Comparison of ENCODE assay signal across 14 cellular contexts in genomic region chr22:40665312-40665711, GRCh38. TPM values are rescaled to one million over a fixed set of nuclear protein-coding genes. Genes with fewer than 3 reads are reported as not detected.
DNase-seq lines count a peak whose midpoint lies in the region; ATAC-seq and TF ChIP-seq lines count a peak whose summit lies in the region.
"Had no signal": no experiment of that assay in that cellular context is flagged by ENCODE, and none has a peak within 500 bp of the region (broad histone marks: within the 10 kb centered on the region; RNA-seq: fewer than 3 reads in every experiment).

No MANE protein-coding gene starts in this region.

- peaks cover 22% of the 10 kb centered on the region for H3F3A ChIP-seq in PC-9 (ENCODE audit: insufficient read depth, low read depth)

- H3K4ac ChIP-seq in IMR-90 (ENCODE audit: low read depth, low read length): peak overlapping the region; percentile 14; the same call in 1 of the 2 replicates

- no peaks in the 10 kb centered on the region for H3K9me3 ChIP-seq in IMR-90 (ENCODE audit: control insufficient read depth, insufficient read depth, low read length)
- no peaks in the 10 kb centered on the region for H3K9me3 ChIP-seq in esophagus squamous epithelium
- H3K9me3 ChIP-seq in PC-9 (ENCODE audit: insufficient read depth, low read depth): 0 out of 2 replicates have a peak, but pooled peaks cover 7% of the 10 kb centered on the region

- in situ Hi-C loops in IMR-90 (cut with MboI; ENCODE audit: low sequenced_read_pairs): no loop called here

- H3K4me1 ChIP-seq in IMR-90 (ENCODE audit: control insufficient read depth, insufficient read depth, low read length) (peaks cover 17% of the 10 kb centered on the region), esophagus squamous epithelium (peaks cover 0 to 51% (median 21%) of the 10 kb centered on the region in 3 donors), PC-9 (replicated peaks; ENCODE audit: insufficient read depth) (peaks cover 11% of the 10 kb centered on the region)

- H4K20me1 ChIP-seq in IMR-90 (ENCODE audit: insufficient read depth, low read length) (no peaks in the 10 kb centered on the region), PC-9 (ENCODE audit: insufficient read depth) (no peaks in the 10 kb centered on the region)

- DNase-seq in IMR-90 (peak; percentile 85), esophagus squamous epithelium (lab: John Stamatoyannopoulos, UW) (no peak), medulla oblongata (ENCODE audit: extremely low spot score) (peak; percentile 67), substantia nigra (lab: John Stamatoyannopoulos, UW) (peak in 31 of 49 donors; percentile 3 to 70 (median 25)), middle frontal gyrus (ENCODE audit: extremely low spot score, low spot score) (no peak), PC-9 (no peak)
- DNase-seq in activated CD4-positive, alpha-beta T cell treated with anti-CD3 and anti-CD28 coated beads for 48 hours: no peak
- DNase-seq: activated CD4-positive, alpha-beta T cell treated with anti-CD3 and anti-CD28 coated beads, Interleukin-2, amount 50 U/mL, for 48 hours; naive thymus-derived CD4-positive, alpha-beta T cell; NCI-H1092 treated with DMSO at 0.1 percent for 48 hours; T-helper 1 cell; trophoblast cell had no signal

- 0 out of 3 replicates have a peak overlapping the region, but pooled peaks have one; percentile 4 for H2BK15ac ChIP-seq in IMR-90 (ENCODE audit: low read depth, low read length)

- no peak for TF ChIP-seq RAD21 in IMR-90 (IDR thresholded peaks at IDR 0.05; ENCODE audit: low read length)

- H3K4me3 ChIP-seq in IMR-90 (ENCODE audit: insufficient read depth, low read depth, low read length) (no peak overlapping the region), esophagus squamous epithelium (no peak overlapping the region), PC-9 (no peak overlapping the region)

- peak overlapping the region; percentile 2; the same call in 1 of the 2 replicates for H2BK20ac ChIP-seq in IMR-90 (ENCODE audit: low read depth, low read length)

- peak; percentile 67 for ATAC-seq in IMR-90 (ENCODE audit: low read depth)
- ATAC-seq in GM19395 (IDR thresholded peaks at IDR 0.05; ENCODE audit: unreplicated experiment): no peak
- ATAC-seq: naive thymus-derived CD4-positive, alpha-beta T cell had no signal

- H2BK5ac ChIP-seq in IMR-90 (ENCODE audit: low read depth, low read length, poor library complexity, severe bottlenecking): peak overlapping the region; percentile 30

- H2AK9ac ChIP-seq in IMR-90 (replicated peaks; ENCODE audit: low read depth, low read length, poor library complexity): no peak overlapping the region

- H3K4me2 ChIP-seq in IMR-90 (ENCODE audit: low read depth, low read length) (peak overlapping the region; percentile 7; the same call in 1 of the 2 replicates), PC-9 (no peak overlapping the region)

- dilution Hi-C loops in IMR-90 (cut with HindIII; ENCODE audit: low sequenced_read_pairs, unreplicated experiment): no loop called here

- H2AK5ac ChIP-seq in IMR-90 (ENCODE audit: low read depth, low read length): peak overlapping the region; percentile 86

- 17% methylated on average over 1 of the region's 4 CpGs; no CpG with 5 or more reads in 1 of the 2 experiments for WGBS in IMR-90 (ENCODE audit: extremely low coverage in 2 of 2, insufficient read length in 1 of 2), 2 experiments
- WGBS in esophagus squamous epithelium, 2 donors: 44 to 49% methylated on average over 4 of the region's 4 CpGs

- H2AFZ ChIP-seq in IMR-90 (replicated peaks; ENCODE audit: low read length, poor library complexity) (peak overlapping the region; percentile 16), PC-9 (no peak overlapping the region)

- TF ChIP-seq CTCF in IMR-90 (conservative IDR thresholded peaks at IDR 0.05; ENCODE audit: low read depth, low read length) (no peak), esophagus squamous epithelium (IDR thresholded peaks at IDR 0.05) (no peak), PC-9 (conservative IDR thresholded peaks at IDR 0.05) (no peak)

- no peaks in the 10 kb centered on the region for H3K79me2 ChIP-seq in PC-9 (ENCODE audit: low read depth)

- peak overlapping the region; percentile 35; the same call in 1 of the 2 replicates for H2BK120ac ChIP-seq in IMR-90 (ENCODE audit: low read depth, low read length)

- H3K14ac ChIP-seq in IMR-90 (replicated peaks; ENCODE audit: low read depth, low read length): peak overlapping the region; percentile 50; the same call in 1 of the 2 replicates

- CTCF ChIA-PET in IMR-90 (lab: Yijun Ruan, JAX) (no interaction called here), PC-9 (lab: Charles Lee) (no interaction called here)

- POLR2A ChIA-PET in IMR-90 (lab: Charles Lee; ENCODE audit: unreplicated experiment) (interaction anchor here (0.6 kb wide), 1 partner anchor 303 kb away, joined by 4 read pairs; no protein-coding TSS in a partner anchor), PC-9 (lab: Charles Lee; ENCODE audit: unreplicated experiment) (no interaction called here)

- peak overlapping the region; percentile 2; the same call in 1 of the 2 replicates for H3K9ac ChIP-seq in IMR-90 (ENCODE audit: low read depth, low read length)

- H3K23ac ChIP-seq in IMR-90 (ENCODE audit: low read depth, low read length): peak overlapping the region; percentile 0; the same call in 1 of the 2 replicates

- BruUV-seq in IMR-90 (replicated peaks; lab: Mats Ljungman, UMichigan) (no TSS peak), PC-9 (replicated peaks; lab: Mats Ljungman, UMichigan) (no TSS peak)

- no peak overlapping the region for H3K56ac ChIP-seq in IMR-90 (ENCODE audit: extremely low read depth, insufficient read depth, low read length)

- peak overlapping the region; percentile 58 for H3K18ac ChIP-seq in IMR-90 (ENCODE audit: low read depth, low read length)

- peak overlapping the region; percentile 1; the same call in 1 of the 2 replicates for H4K91ac ChIP-seq in IMR-90 (ENCODE audit: insufficient read depth, low read depth, low read length)

- H4K8ac ChIP-seq in IMR-90 (ENCODE audit: low read depth in 2 of 2, low read length in 2 of 2): peak overlapping the region in 1 of 2 experiments; percentile 62; a peak in 3 of 4 replicates

- peaks cover 4% of the 10 kb centered on the region; the same call in 1 of the 2 replicates for H3K9me1 ChIP-seq in IMR-90 (ENCODE audit: insufficient read depth, low read length)

- H3K79me1 ChIP-seq in IMR-90 (ENCODE audit: low read depth in 1 of 2, low read length in 2 of 2): no peaks in the 10 kb centered on the region

- no peaks in the 10 kb centered on the region for H3K9me2 ChIP-seq in PC-9 (ENCODE audit: insufficient read depth)

- intact Hi-C loops in IMR-90 (cut with micrococcal nuclease): no loop called here
- intact Hi-C loops in esophagus squamous epithelium (cut with DNase I): no loop called here
- intact Hi-C loops in PC-9 (cut with micrococcal nuclease; ENCODE audit: unreplicated experiment): no loop called here

- TF ChIP-seq POLR2A in IMR-90 (IDR thresholded peaks at IDR 0.05; ENCODE audit: low read depth, low read length) (no peak), esophagus squamous epithelium (IDR thresholded peaks at IDR 0.05) (no peak)

- H3K27ac ChIP-seq in IMR-90 (ENCODE audit: insufficient read depth, low read length) (peak overlapping the region; percentile 88), esophagus squamous epithelium (peak overlapping the region in 3 of 4 donors; percentile 0 to 80 (median 52)), substantia nigra (ENCODE audit: low read depth, low read length, poor library complexity, severe bottlenecking) (no peak overlapping the region), PC-9 (no peak overlapping the region)

- H4K5ac ChIP-seq in IMR-90 (ENCODE audit: low read depth, low read length): peak overlapping the region; percentile 84

- H3K27me3 ChIP-seq in IMR-90 (ENCODE audit: control insufficient read depth, insufficient read depth, low read length): no peaks in the 10 kb centered on the region
- no peaks in the 10 kb centered on the region for H3K27me3 ChIP-seq in esophagus squamous epithelium
- H3K27me3 ChIP-seq in PC-9 (ENCODE audit: insufficient read depth, low read depth): no peaks in the 10 kb centered on the region

- H3K36me3 ChIP-seq in IMR-90 (ENCODE audit: control insufficient read depth, insufficient read depth, low read length): no peaks in the 10 kb centered on the region
- H3K36me3 ChIP-seq in esophagus squamous epithelium: no peaks in the 10 kb centered on the region
- no peaks in the 10 kb centered on the region for H3K36me3 ChIP-seq in PC-9 (ENCODE audit: low read depth)

TF ChIP-seq in IMR-90, 13 proteins besides CTCF, POLR2A, EP300 and RAD21 (continues in another document):
- TF ChIP-seq CEBPB (IDR thresholded peaks at IDR 0.05; ENCODE audit: low read depth, low read length): peak; percentile 69
- TF ChIP-seq MXI1 (IDR thresholded peaks at IDR 0.05; ENCODE audit: borderline replicate concordance, low read depth, low read length): no peak
- TF ChIP-seq MAFK (IDR thresholded peaks at IDR 0.05; ENCODE audit: low read depth, low read length): no peak
- TF ChIP-seq MAZ (IDR thresholded peaks at IDR 0.05; ENCODE audit: borderline replicate concordance, low read depth, low read length): no peak
- no peak for TF ChIP-seq BHLHE40 (IDR thresholded peaks at IDR 0.05; ENCODE audit: low read depth, low read length)
- no peak for TF ChIP-seq USF2 (IDR thresholded peaks at IDR 0.05; ENCODE audit: low read depth, low read length)
- TF ChIP-seq FOS (IDR thresholded peaks at IDR 0.05; ENCODE audit: low read depth, low read length): peak; percentile 54
- TF ChIP-seq NFE2L2 (IDR thresholded peaks at IDR 0.05; ENCODE audit: low read depth, low read length): no peak

RNA-seq across cellular contexts. Expression of gene MCHR1, which starts 14.0 kb away (rescaled TPM):
- total RNA-seq in IMR-90 (2012; rRNA removed): 1.4 and 1.7 TPM in 2 replicates
- polyA plus RNA-seq in IMR-90 (2012; rRNA removed): 3.2 and 3.5 TPM in 2 replicates
- 0.79 and 4.5 TPM in 2 replicates for polyA plus RNA-seq in IMR-90 (2012; cell fraction: cytosol; rRNA removed)
- 2.0 TPM in 2 replicates for polyA plus RNA-seq in IMR-90 (2012; cell fraction: nucleus; rRNA removed; ENCODE audit: low replicate concordance)
- total RNA-seq in esophagus squamous epithelium: under 1 TPM in 1 of 4 donors, not detected in 3; 0.56 TPM
- total RNA-seq in PC-9 (2021): 0.24 and 0.28 TPM in 2 replicates
- total RNA-seq: naive thymus-derived CD4-positive, alpha-beta T cell; OCI-LY7 had no signal
- polyA plus RNA-seq: naive thymus-derived CD4-positive, alpha-beta T cell had no signal

RNA-seq across cellular contexts. Expression of gene MRTFA, which starts 28.8 kb away (rescaled TPM):
- total RNA-seq in IMR-90 (2012; rRNA removed) (12.5 and 15.3 TPM in 2 replicates), esophagus squamous epithelium (10 to 100 TPM; 24.5 to 56.3 (median 40.9) TPM), PC-9 (2021) (44.7 and 64.6 TPM in 2 replicates)
- 17.1 and 17.2 TPM in 2 replicates for polyA plus RNA-seq in IMR-90 (2012; rRNA removed)
- 27.6 and 38.8 TPM in 2 replicates for polyA plus RNA-seq in IMR-90 (2012; cell fraction: cytosol; rRNA removed)
- polyA plus RNA-seq in IMR-90 (2012; cell fraction: nucleus; rRNA removed; ENCODE audit: low replicate concordance): 38.3 and 56.9 TPM in 2 replicates

Comparison
In these comparisons a context has a peak if more than half of its experiments do, and no peak if none do; other contexts are left out.
1. DNase-seq: peak in IMR-90 (single experiment), medulla oblongata (single experiment) and substantia nigra (31 of 49); none in esophagus squamous epithelium (single experiment), middle frontal gyrus (single experiment), activated CD4-positive, alpha-beta T cell treated with anti-CD3 and anti-CD28 coated beads for 48 hours (single experiment) and PC-9 (0 of 2).
2. H3K27ac ChIP-seq: peak in IMR-90 (single experiment) and esophagus squamous epithelium (3 of 4); none in substantia nigra (single experiment) and PC-9 (single experiment).